8 cellular contexts compared by ENCODE assay signal in the genomic region with DNA sequence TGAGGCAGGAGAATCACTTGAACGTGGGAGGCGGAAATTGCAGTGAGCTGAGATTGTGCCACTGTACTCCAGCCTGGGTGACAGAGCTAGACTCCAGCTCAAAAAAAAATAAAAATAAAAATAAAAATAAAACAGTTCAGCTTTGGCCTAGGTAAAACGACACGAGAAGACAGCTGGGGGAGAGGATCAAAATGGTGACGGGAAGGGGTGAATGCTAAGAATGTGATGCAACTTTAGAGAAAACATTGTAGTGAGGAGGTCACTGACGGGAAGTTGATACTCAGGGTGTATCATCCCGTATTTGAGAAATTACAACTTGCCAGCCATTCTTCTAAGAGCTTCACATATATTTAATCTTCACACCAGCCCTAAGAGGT. TPM values are rescaled to one million over a fixed set of nuclear protein-coding genes. Genes with fewer than 3 reads are reported as not detected.
DNase-seq lines count a peak whose midpoint lies in the region; ATAC-seq, FAIRE-seq and TF ChIP-seq lines count a peak whose summit lies in the region.

No MANE protein-coding gene starts in this region.

- DNase-seq in MV-4-11 (lab: John Stamatoyannopoulos, UW) (peak; percentile 37), dorsolateral prefrontal cortex (no peak), nephron progenitor cell (no peak), nucleus accumbens (lab: John Stamatoyannopoulos, UW) (no peak), DMS53 (lab: John Stamatoyannopoulos, UW) (no peak), HTR-8/SVneo (ENCODE audit: insufficient read length, low spot score) (no peak)

- TF ChIP-seq CTCF in dorsolateral prefrontal cortex (IDR thresholded peaks at IDR 0.05 in 54 of 56, conservative IDR thresholded peaks at IDR 0.05 in 2 of 56; ENCODE audit: low read depth in 1 of 56, partially characterized antibody in 56 of 56) (no peak), nephron progenitor cell (IDR thresholded peaks at IDR 0.05) (no peak)

- peaks cover 32 to 63% (median 51%) of the 10 kb centered on the region in 11 experiments for H3K36me3 ChIP-seq in BLaER1 treated with 17β-estradiol and CSF1 and Interleukin-3, amounts not matched to agents 10 nM and 100 nM

- no peak overlapping the region for H3K27ac Mint-ChIP-seq in nephron progenitor cell

- no peaks in the 10 kb centered on the region for H3K9me3 Mint-ChIP-seq in nephron progenitor cell

- H3K4me1 ChIP-seq in BLaER1 treated with 17β-estradiol and CSF1 and Interleukin-3, amounts not matched to agents 10 nM and 100 nM, result peaks cover 14 to 61% (median 23%) of the 10 kb centered on the region in 10 experiments

- no peaks in the 10 kb centered on the region for H3K27me3 ChIP-seq in BLaER1 treated with 17β-estradiol and CSF1 and Interleukin-3, amounts not matched to agents 10 nM and 100 nM
- no peaks in the 10 kb centered on the region for H3K27me3 ChIP-seq in dorsolateral prefrontal cortex

- no peaks in the 10 kb centered on the region for H3K27me3 Mint-ChIP-seq in nephron progenitor cell (ENCODE audit: low read depth, poor library complexity)

- H3K4me3 ChIP-seq in BLaER1 treated with 17β-estradiol and CSF1 and Interleukin-3, amounts not matched to agents 10 nM and 100 nM, result peak overlapping the region; percentile 84 to 98 (median 89)
- H3K4me3 ChIP-seq in dorsolateral prefrontal cortex, result peak overlapping the region; percentile 64 to 98 (median 87)

- no peaks in the 10 kb centered on the region for H3K9me3 ChIP-seq in BLaER1 treated with 17β-estradiol and CSF1 and Interleukin-3, amounts not matched to agents 10 nM and 100 nM (replicated peaks in 1 of 11)

- H3K9ac ChIP-seq in BLaER1 treated with 17β-estradiol and CSF1 and Interleukin-3, amounts not matched to agents 10 nM and 100 nM, result peak overlapping the region; percentile 96 to 99 (median 97); a peak in 21 of 22 replicates

- H4K20me1 ChIP-seq in BLaER1 treated with 17β-estradiol and CSF1 and Interleukin-3, amounts not matched to agents 10 nM and 100 nM, result peaks cover 5 to 47% (median 17%) of the 10 kb centered on the region in 11 experiments; a peak in 13 of 22 replicates

- peaks cover 27% of the 10 kb centered on the region for H3K4me1 Mint-ChIP-seq in nephron progenitor cell

- H3K4me3 Mint-ChIP-seq in nephron progenitor cell, result peak overlapping the region; percentile 86

- intact Hi-C loops in dorsolateral prefrontal cortex (cut with DNase I), result loop anchor here (2.0 kb wide), 2 partner anchors 26 to 38 kb away; a partner anchor contains a TSS

- H3K27ac ChIP-seq in BLaER1 treated with 17β-estradiol and CSF1 and Interleukin-3, amounts not matched to agents 10 nM and 100 nM, result peak overlapping the region in 6 of 11 experiments; percentile 93 to 99 (median 94); a peak in 9 of 22 replicates
- peak overlapping the region in 43 of 59 donors; percentile 52 to 96 (median 92) for H3K27ac ChIP-seq in dorsolateral prefrontal cortex

- peak overlapping the region; percentile 85 to 97 (median 92) for H3K4me2 ChIP-seq in BLaER1 treated with 17β-estradiol and CSF1 and Interleukin-3, amounts not matched to agents 10 nM and 100 nM

- no peak for FAIRE-seq in HTR-8/SVneo (lab: Jason Lieb, UNC)

- peaks cover 37% of the 10 kb centered on the region for H3K36me3 Mint-ChIP-seq in nephron progenitor cell (ENCODE audit: low read depth)

- no peak for ATAC-seq in HG03354 (IDR thresholded peaks at IDR 0.05; ENCODE audit: poor library complexity, severe bottlenecking, unreplicated experiment)

RNA-seq across cellular contexts. Expression of a gene that starts 1.1 kb away (rescaled TPM):
- total RNA-seq in dorsolateral prefrontal cortex, result 10 to 100 TPM; 22.9 to 57.3 (median 34.5) TPM

RNA-seq across cellular contexts. Expression of a gene that starts 24.9 kb away (rescaled TPM):
- total RNA-seq in dorsolateral prefrontal cortex, result 100 to 1,000 TPM in 114 of 120 experiments, 10 to 100 TPM in 6; 83.0 to 208 (median 131) TPM

RNA-seq across cellular contexts. Expression of a gene that starts 28.5 kb away (rescaled TPM):
- total RNA-seq in dorsolateral prefrontal cortex, result 10 to 100 TPM; 10.3 to 24.7 (median 16.6) TPM
